In genomic region chr15:43911235-43911661, GRCh38 we compare ENCODE assay signal across 9 cellular contexts.
A peak's percentile ranks its signal among the peaks of the same experiment; 100 is the strongest.
DNase-seq lines count a peak whose midpoint lies in the region; ATAC-seq and TF ChIP-seq lines count a peak whose summit lies in the region.
"Had no signal": no experiment of that assay in that cellular context is flagged by ENCODE, and none has a peak within 500 bp of the region (broad histone marks: within the 10 kb centered on the region; RNA-seq: fewer than 3 reads in every experiment).

No MANE protein-coding gene starts in this region.

- TF ChIP-seq CTCF in PC-9 (conservative IDR thresholded peaks at IDR 0.05) (no peak), epithelial cell of esophagus (IDR thresholded peaks at IDR 0.05; ENCODE audit: insufficient read depth, low read depth, low read length, missing control alignments) (no peak), transverse colon (IDR thresholded peaks at IDR 0.05) (no peak)

- H2AFZ ChIP-seq in PC-9: no peak overlapping the region

- intact Hi-C loops in PC-9 (cut with micrococcal nuclease; ENCODE audit: unreplicated experiment) (no loop called here), transverse colon (cut with DNase I; ENCODE audit: low total_unique reads) (no loop called here)

- H3K27ac ChIP-seq in PC-9 (no peak overlapping the region), transverse colon (no peak overlapping the region)

- peak; percentile 80 for DNase-seq in Ammon's horn (ENCODE audit: low spot score)
- DNase-seq in PC-9: peak; percentile 51 to 64
- DNase-seq in epithelial cell of esophagus (ENCODE audit: low read depth): peak; percentile 73
- DNase-seq in myocyte (ENCODE audit: low read depth): peak; percentile 71
- DNase-seq in DMS53 (lab: John Stamatoyannopoulos, UW): no peak
- no peak for DNase-seq in SHP77 treated with DMSO at 0.1 percent for 48 hours (lab: John Stamatoyannopoulos, UW)
- no peak for DNase-seq in transverse colon
- DNase-seq: nephron progenitor cell had no signal

- H3K9me3 ChIP-seq in PC-9 (ENCODE audit: insufficient read depth, low read depth): no peaks in the 10 kb centered on the region
- H3K9me3 ChIP-seq in transverse colon: no peaks in the 10 kb centered on the region

- no peak for ATAC-seq in GM21447 (IDR thresholded peaks at IDR 0.05; ENCODE audit: unreplicated experiment)

- in situ Hi-C loops in transverse colon (cut with MboI; ENCODE audit: low pct_ligation_motif_present in 1 of 4, low pct_unique_long_range_greater_than_20kb in 1 of 4, low sequenced_read_pairs in 3 of 4): loop anchor here in 2 of 4 donors (25.0 kb wide), 1 partner anchor 301 kb away; no protein-coding TSS in a partner anchor

- no peaks in the 10 kb centered on the region for H3K9me2 ChIP-seq in PC-9 (ENCODE audit: insufficient read depth)

- no TSS peak for BruUV-seq in PC-9 (replicated peaks; lab: Mats Ljungman, UMichigan)

- H3F3A ChIP-seq in PC-9 (ENCODE audit: insufficient read depth, low read depth): peaks cover 3% of the 10 kb centered on the region; the same call in 1 of the 2 replicates

- 20 to 80% methylated on average over 1 to 3 of the region's 3 CpGs for WGBS in transverse colon (ENCODE audit: low coverage in 1 of 2), 2 donors

- H3K4me3 ChIP-seq in PC-9 (no peak overlapping the region), epithelial cell of esophagus (ENCODE audit: low read length) (no peak overlapping the region), transverse colon (no peak overlapping the region)

- TF ChIP-seq POLR2A in transverse colon (IDR thresholded peaks at IDR 0.05): no peak

- H3K4me1 ChIP-seq in PC-9 (replicated peaks; ENCODE audit: insufficient read depth) (peaks cover 18% of the 10 kb centered on the region), transverse colon (no peaks in the 10 kb centered on the region)

- no peaks in the 10 kb centered on the region for H4K20me1 ChIP-seq in PC-9 (ENCODE audit: insufficient read depth)

- no peak overlapping the region for H3K4me2 ChIP-seq in PC-9

- no peaks in the 10 kb centered on the region for H3K79me2 ChIP-seq in PC-9 (ENCODE audit: low read depth)

- TF ChIP-seq EP300 in transverse colon (IDR thresholded peaks at IDR 0.05; ENCODE audit: low read depth): no peak

- POLR2A ChIA-PET in PC-9 (lab: Charles Lee; ENCODE audit: unreplicated experiment): interaction anchor here (0.5 to 0.6 kb wide), 3 partner anchors 19 to 42 kb away, joined by 4 read pairs; no protein-coding TSS in a partner anchor

- no peaks in the 10 kb centered on the region for H3K36me3 ChIP-seq in PC-9 (ENCODE audit: low read depth)
- no peaks in the 10 kb centered on the region for H3K36me3 ChIP-seq in transverse colon

- CTCF ChIA-PET in PC-9 (lab: Charles Lee): interaction anchor here (0.6 kb wide), 1 partner anchor 330 kb away, joined by 4 read pairs; no protein-coding TSS in a partner anchor

- H3K27me3 ChIP-seq in PC-9 (ENCODE audit: insufficient read depth, low read depth) (no peaks in the 10 kb centered on the region), transverse colon (no peaks in the 10 kb centered on the region)

Comparison
In these comparisons a context has a peak if more than half of its experiments do, and no peak if none do; other contexts are left out.
1. DNase-seq: peak in Ammon's horn (single experiment), PC-9 (2 of 2), epithelial cell of esophagus (single experiment) and myocyte (single experiment); none in DMS53 (single experiment), SHP77 treated with DMSO at 0.1 percent for 48 hours (single experiment) and transverse colon (single experiment).